In genomic region chr1:29092704-29093103, GRCh38 we compare ENCODE assay signal across 1 cellular context.
A peak's percentile ranks its signal among the peaks of the same experiment; 100 is the strongest.
TF ChIP-seq lines count a peak whose summit lies in the region.

No MANE protein-coding gene starts in this region.

TF ChIP-seq in HEK293, 187 proteins besides CTCF, POLR2A, EP300 and RAD21 (continued from another document):
- TF ChIP-seq, protein P1, sequence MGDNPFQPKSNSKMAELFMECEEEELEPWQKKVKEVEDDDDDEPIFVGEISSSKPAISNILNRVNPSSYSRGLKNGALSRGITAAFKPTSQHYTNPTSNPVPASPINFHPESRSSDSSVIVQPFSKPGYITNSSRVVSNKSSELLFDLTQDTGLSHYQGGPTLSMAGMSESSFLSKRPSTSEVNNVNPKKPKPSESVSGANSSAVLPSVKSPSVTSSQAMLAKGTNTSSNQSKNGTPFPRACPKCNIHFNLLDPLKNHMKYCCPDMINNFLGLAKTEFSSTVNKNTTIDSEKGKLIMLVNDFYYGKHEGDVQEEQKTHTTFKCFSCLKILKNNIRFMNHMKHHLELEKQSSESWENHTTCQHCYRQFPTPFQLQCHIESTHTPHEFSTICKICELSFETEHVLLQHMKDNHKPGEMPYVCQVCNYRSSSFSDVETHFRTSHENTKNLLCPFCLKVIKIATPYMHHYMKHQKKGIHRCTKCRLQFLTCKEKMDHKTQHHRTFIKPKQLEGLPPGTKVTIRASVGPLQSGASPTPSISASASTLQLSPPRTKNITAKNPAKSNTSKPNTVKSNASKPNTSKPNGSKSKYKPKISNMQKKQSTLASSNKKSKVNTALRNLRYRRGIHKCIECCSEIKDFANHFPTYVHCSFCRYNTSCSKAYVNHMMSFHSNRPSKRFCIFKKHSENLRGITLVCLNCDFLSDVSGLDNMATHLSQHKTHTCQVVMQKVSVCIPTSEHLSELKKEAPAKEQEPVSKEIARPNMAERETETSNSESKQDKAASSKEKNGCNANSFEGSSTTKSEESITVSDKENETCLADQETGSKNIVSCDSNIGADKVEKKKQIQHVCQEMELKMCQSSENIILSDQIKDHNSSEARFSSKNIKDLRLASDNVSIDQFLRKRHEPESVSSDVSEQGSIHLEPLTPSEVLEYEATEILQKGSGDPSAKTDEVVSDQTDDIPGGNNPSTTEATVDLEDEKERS (tag by site-specific recombination; IDR thresholded peaks at IDR 0.05), result 0 out of 2 replicates have a peak, but pooled peaks have one; percentile 49
TF ChIP-seq in HEK293: peak in this region for 3; not testable (repeated sequence) for 184.
